ENCODE assay signal across 8 cellular contexts in genomic region chr15:31080618-31081017, GRCh38.
DNase-seq lines count a peak whose midpoint lies in the region; ATAC-seq and TF ChIP-seq lines count a peak whose summit lies in the region.

No MANE protein-coding gene starts in this region.

- H3K27ac ChIP-seq in tibial artery, result no peak overlapping the region

- no peaks in the 10 kb centered on the region for H3K9me3 Mint-ChIP-seq in effector memory CD8-positive, alpha-beta T cell

- H3K36me3 ChIP-seq in mucosa of stomach (ENCODE audit: control insufficient read depth, insufficient read depth, low read length), result no peaks in the 10 kb centered on the region
- no peaks in the 10 kb centered on the region for H3K36me3 ChIP-seq in tibial artery

- H3K9ac ChIP-seq in mucosa of stomach (ENCODE audit: low read length), result peak overlapping the region; percentile 44

- H3K4me3 ChIP-seq in mucosa of stomach (ENCODE audit: low read length) (no peak overlapping the region), tibial artery (peak overlapping the region; percentile 22 to 33)

- intact Hi-C loops in tibial artery (cut with DNase I; ENCODE audit: low total_unique reads), result no loop called here

- no peak overlapping the region for H3K27ac Mint-ChIP-seq in effector memory CD8-positive, alpha-beta T cell

- H3K27me3 Mint-ChIP-seq in effector memory CD8-positive, alpha-beta T cell, result peaks cover 51 to 74% of the 10 kb centered on the region in 2 donors

- H3K9me3 ChIP-seq in mucosa of stomach (ENCODE audit: control insufficient read depth, low read length), result no peaks in the 10 kb centered on the region
- no peaks in the 10 kb centered on the region for H3K9me3 ChIP-seq in tibial artery

- peak; percentile 66 for DNase-seq in GM20000 (ENCODE audit: low spot score)
- DNase-seq in T-helper 9 cell, result peak; percentile 4
- peak in 1 of 3 experiments; percentile 2 for DNase-seq in effector memory CD8-positive, alpha-beta T cell
- DNase-seq in tibial artery, result peak in 1 of 2 donors; percentile 37
- DNase-seq in DMS153 (lab: John Stamatoyannopoulos, UW), result no peak

- H3K36me3 Mint-ChIP-seq in effector memory CD8-positive, alpha-beta T cell (ENCODE audit: insufficient read depth), result peaks cover 3% of the 10 kb centered on the region

- TF ChIP-seq CTCF in GM20000 (IDR thresholded peaks at IDR 0.05; ENCODE audit: extremely low read depth, missing control alignments) (no peak), tibial artery (IDR thresholded peaks at IDR 0.05) (no peak)

- ATAC-seq in effector memory CD8-positive, alpha-beta T cell (replicated peaks), result peak; percentile 21
- ATAC-seq in HG03108 (IDR thresholded peaks at IDR 0.05; ENCODE audit: unreplicated experiment) (no peak), HG03354 (IDR thresholded peaks at IDR 0.05; ENCODE audit: poor library complexity, severe bottlenecking, unreplicated experiment) (no peak)

- H3K4me1 ChIP-seq in mucosa of stomach (ENCODE audit: control insufficient read depth, insufficient read depth, low read length) (peaks cover 57% of the 10 kb centered on the region), tibial artery (no peaks in the 10 kb centered on the region)

- H3K27me3 ChIP-seq in mucosa of stomach (ENCODE audit: control insufficient read depth, insufficient read depth, low read length) (no peaks in the 10 kb centered on the region), tibial artery (peaks cover 0 to 28% of the 10 kb centered on the region in 2 donors)

- peaks cover 3 to 14% of the 10 kb centered on the region in 2 donors for H3K4me1 Mint-ChIP-seq in effector memory CD8-positive, alpha-beta T cell (ENCODE audit: low read depth in 2 of 2)

- peak overlapping the region; percentile 54 to 62 for H3K4me3 Mint-ChIP-seq in effector memory CD8-positive, alpha-beta T cell
